Comparison of ENCODE assay signal across 17 cellular contexts in the genomic region with DNA sequence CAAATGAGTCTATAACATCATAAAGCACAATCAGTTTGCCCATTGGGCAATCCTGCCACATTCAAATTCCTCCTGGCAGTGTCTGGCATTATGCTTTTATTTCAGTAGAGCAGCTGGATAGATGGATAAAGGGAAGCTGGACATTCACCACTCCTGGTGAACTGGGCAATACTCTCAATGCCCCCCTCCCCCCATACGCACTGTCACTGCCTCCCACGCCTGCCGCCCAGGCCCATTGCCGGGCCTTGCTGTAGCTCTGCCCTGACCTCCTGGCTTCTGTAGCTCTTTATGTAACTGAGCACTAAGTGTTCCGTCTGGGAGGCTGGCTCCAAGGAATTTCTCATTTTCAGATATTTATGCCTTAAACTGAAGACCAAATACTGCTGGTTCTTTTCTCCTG. TPM values are rescaled to one million over a fixed set of nuclear protein-coding genes. Genes with fewer than 3 reads are reported as not detected.
DNase-seq lines count a peak whose midpoint lies in the region; ATAC-seq, FAIRE-seq and TF ChIP-seq lines count a peak whose summit lies in the region.
"Had no signal": no experiment of that assay in that cellular context is flagged by ENCODE, and none has a peak within 500 bp of the region (broad histone marks: within the 10 kb centered on the region; RNA-seq: fewer than 3 reads in every experiment).

No MANE protein-coding gene starts in this region.

- H3K9me3 ChIP-seq in astrocyte (ENCODE audit: insufficient read depth, low read depth, low read length): no peaks in the 10 kb centered on the region
- H3K9me3 ChIP-seq in lung (ENCODE audit: control insufficient read depth in 2 of 2, insufficient read depth in 1 of 2, low read length in 1 of 2): no peaks in the 10 kb centered on the region
- H3K9me3 ChIP-seq: Peyer's patch had no signal

- FAIRE-seq in astrocyte (lab: Jason Lieb, UNC): no peak

- TF ChIP-seq CTCF in astrocyte (IDR thresholded peaks at IDR 0.05; ENCODE audit: insufficient read depth, low read depth, low read length) (no peak), lung (IDR thresholded peaks at IDR 0.05; ENCODE audit: control extremely low read depth, extremely low read depth) (no peak)

- H4K20me1 ChIP-seq in astrocyte (ENCODE audit: insufficient read depth, low read length): no peaks in the 10 kb centered on the region

- H3K4me3 Mint-ChIP-seq in activated CD8-positive, alpha-beta memory T cell treated with anti-CD3 and anti-CD28 coated beads, Interleukin-2, amount 10 ng/mL, durations not matched to agents 7 days and 5 days: no peak overlapping the region
- peak overlapping the region; percentile 9 for H3K4me3 Mint-ChIP-seq in astrocyte (ENCODE audit: unreplicated experiment)
- H3K4me3 Mint-ChIP-seq: B cell had no signal

- no peak overlapping the region for H3K9ac ChIP-seq in astrocyte (ENCODE audit: low read length)

- H3K36me3 ChIP-seq in astrocyte (ENCODE audit: insufficient read depth, low read length) (no peaks in the 10 kb centered on the region), lung (ENCODE audit: control insufficient read depth in 2 of 2, insufficient read depth in 2 of 2, low read length in 2 of 2) (no peaks in the 10 kb centered on the region)
- H3K36me3 ChIP-seq: Peyer's patch had no signal

- no peaks in the 10 kb centered on the region for H3K4me1 ChIP-seq in astrocyte (ENCODE audit: insufficient read depth, low read length)
- peaks cover 0 to 1% of the 10 kb centered on the region in 2 donors for H3K4me1 ChIP-seq in lung (ENCODE audit: control insufficient read depth in 2 of 2, insufficient read depth in 2 of 2, low read length in 2 of 2)
- H3K4me1 ChIP-seq: Peyer's patch had no signal

- H3K27me3 Mint-ChIP-seq in activated CD8-positive, alpha-beta memory T cell treated with anti-CD3 and anti-CD28 coated beads, Interleukin-2, amount 10 ng/mL, durations not matched to agents 7 days and 5 days: peaks cover 12% of the 10 kb centered on the region
- H3K27me3 Mint-ChIP-seq in astrocyte (ENCODE audit: low read depth, unreplicated experiment): peaks cover 41% of the 10 kb centered on the region

- H3K4me2 ChIP-seq in astrocyte (ENCODE audit: low read length): no peak overlapping the region

- H3K27me3 ChIP-seq in astrocyte (ENCODE audit: insufficient read depth, low read length) (no peaks in the 10 kb centered on the region), lung (ENCODE audit: control insufficient read depth, insufficient read depth) (peaks cover 4% of the 10 kb centered on the region)
- H3K27me3 ChIP-seq: Peyer's patch had no signal

- H3K4me3 ChIP-seq in astrocyte (ENCODE audit: insufficient read depth, low read depth, low read length): no peak overlapping the region
- H3K4me3 ChIP-seq in lung: no peak overlapping the region
- H3K4me3 ChIP-seq: Peyer's patch had no signal

- no peak overlapping the region for H2AFZ ChIP-seq in astrocyte (ENCODE audit: low read depth, low read length)

- H3K4me1 Mint-ChIP-seq in activated CD8-positive, alpha-beta memory T cell treated with anti-CD3 and anti-CD28 coated beads, Interleukin-2, amount 10 ng/mL, durations not matched to agents 7 days and 5 days: no peaks in the 10 kb centered on the region
- H3K4me1 Mint-ChIP-seq in astrocyte (ENCODE audit: low read depth, unreplicated experiment): no peaks in the 10 kb centered on the region
- H3K4me1 Mint-ChIP-seq: B cell had no signal

- H3K9me3 Mint-ChIP-seq in activated CD8-positive, alpha-beta memory T cell treated with anti-CD3 and anti-CD28 coated beads, Interleukin-2, amount 10 ng/mL, durations not matched to agents 7 days and 5 days (ENCODE audit: low read depth): no peaks in the 10 kb centered on the region
- no peaks in the 10 kb centered on the region for H3K9me3 Mint-ChIP-seq in astrocyte (ENCODE audit: unreplicated experiment)

- 67 to 68% methylated on average over 5 of the region's 5 CpGs for WGBS in lung, 2 donors

- H3K36me3 Mint-ChIP-seq in activated CD8-positive, alpha-beta memory T cell treated with anti-CD3 and anti-CD28 coated beads, Interleukin-2, amount 10 ng/mL, durations not matched to agents 7 days and 5 days: no peaks in the 10 kb centered on the region
- no peaks in the 10 kb centered on the region for H3K36me3 Mint-ChIP-seq in astrocyte (ENCODE audit: low read depth, unreplicated experiment)

- H3K27ac ChIP-seq in astrocyte (ENCODE audit: low read depth, low read length): no peak overlapping the region
- no peak overlapping the region for H3K27ac ChIP-seq in lung (ENCODE audit: low read depth in 1 of 2, low read length in 1 of 2)
- peak overlapping the region; percentile 30 for H3K27ac ChIP-seq in substantia nigra (ENCODE audit: low read depth, low read length, poor library complexity, severe bottlenecking)
- H3K27ac ChIP-seq: Peyer's patch had no signal

- DNase-seq in activated CD8-positive, alpha-beta memory T cell treated with anti-CD3 and anti-CD28 coated beads, Interleukin-2, amount 10 ng/mL, durations not matched to agents 7 days and 5 days: peak; percentile 5
- no peak for DNase-seq in activated CD8-positive, alpha-beta memory T cell treated with anti-CD3 and anti-CD28 coated beads, Interleukin-2, amount 50 U/mL, for 48 hours
- DNase-seq in astrocyte (ENCODE audit: low read depth) (no peak), lung (ENCODE audit: low spot score) (peak; percentile 27), substantia nigra (lab: John Stamatoyannopoulos, UW) (peak in 18 of 49 donors; percentile 8 to 48 (median 28)), SIG-M5 treated with dmso at 0.1 percent for 504 hours (lab: John Stamatoyannopoulos, UW; ENCODE audit: unreplicated experiment) (no peak), T-helper 2 cell (no peak)
- DNase-seq: 8988T, DMS79 treated with DMSO at 0.1 percent for 48 hours, H7, NCI-H1092 treated with DMSO at 0.1 percent for 48 hours, NCI-H2081, NCI-H2171 treated with DMSO at 0.1 percent for 48 hours, NCI-H446 treated with DMSO at 0.1 percent for 48 hours, Peyer's patch had no signal

- H3K27ac Mint-ChIP-seq in activated CD8-positive, alpha-beta memory T cell treated with anti-CD3 and anti-CD28 coated beads, Interleukin-2, amount 10 ng/mL, durations not matched to agents 7 days and 5 days: no peak overlapping the region
- no peak overlapping the region for H3K27ac Mint-ChIP-seq in astrocyte (ENCODE audit: unreplicated experiment)
- H3K27ac Mint-ChIP-seq: B cell had no signal

- ATAC-seq in activated CD8-positive, alpha-beta memory T cell treated with anti-CD3 and anti-CD28 coated beads, Interleukin-2, amount 10 ng/mL, durations not matched to agents 7 days and 5 days: no peak
- ATAC-seq in lung (ENCODE audit: insufficient read depth, low FRiP score) (no peak), HG03196 (IDR thresholded peaks at IDR 0.05; ENCODE audit: unreplicated experiment) (no peak)

- CTCF ChIA-PET in activated CD8-positive, alpha-beta memory T cell treated with anti-CD3 and anti-CD28 coated beads, Interleukin-2, amount 10 ng/mL, durations not matched to agents 7 days and 5 days (lab: Charles Lee): no interaction called here

- H3K79me2 ChIP-seq in astrocyte (ENCODE audit: insufficient read depth, low read length): no peaks in the 10 kb centered on the region

RNA-seq across cellular contexts. Expression of a gene that starts 25.4 kb away (rescaled TPM):
- under 1 TPM in 1 of 2 experiments, not detected in 1; 0.02 TPM for total RNA-seq in activated CD8-positive, alpha-beta memory T cell treated with anti-CD3 and anti-CD28 coated beads, Interleukin-2, amount 10 ng/mL, durations not matched to agents 7 days and 5 days
- 0.55 and 1.2 TPM in 2 replicates for total RNA-seq in astrocyte
- 10 to 100 TPM; 20.4 to 71.2 TPM for total RNA-seq in lung
- 10 to 100 TPM; 10.9 to 28.8 TPM for polyA plus RNA-seq in lung

Comparison
In these comparisons a context has a peak if more than half of its experiments do, and no peak if none do; other contexts are left out.
1. DNase-seq: peak in activated CD8-positive, alpha-beta memory T cell treated with anti-CD3 and anti-CD28 coated beads, Interleukin-2, amount 10 ng/mL, durations not matched to agents 7 days and 5 days (single experiment) and lung (single experiment); none in activated CD8-positive, alpha-beta memory T cell treated with anti-CD3 and anti-CD28 coated beads, Interleukin-2, amount 50 U/mL, for 48 hours (single experiment), astrocyte (single experiment), SIG-M5 treated with dmso at 0.1 percent for 504 hours (single experiment) and T-helper 2 cell (0 of 5).